9 cellular contexts compared by ENCODE assay signal in the genomic region with DNA sequence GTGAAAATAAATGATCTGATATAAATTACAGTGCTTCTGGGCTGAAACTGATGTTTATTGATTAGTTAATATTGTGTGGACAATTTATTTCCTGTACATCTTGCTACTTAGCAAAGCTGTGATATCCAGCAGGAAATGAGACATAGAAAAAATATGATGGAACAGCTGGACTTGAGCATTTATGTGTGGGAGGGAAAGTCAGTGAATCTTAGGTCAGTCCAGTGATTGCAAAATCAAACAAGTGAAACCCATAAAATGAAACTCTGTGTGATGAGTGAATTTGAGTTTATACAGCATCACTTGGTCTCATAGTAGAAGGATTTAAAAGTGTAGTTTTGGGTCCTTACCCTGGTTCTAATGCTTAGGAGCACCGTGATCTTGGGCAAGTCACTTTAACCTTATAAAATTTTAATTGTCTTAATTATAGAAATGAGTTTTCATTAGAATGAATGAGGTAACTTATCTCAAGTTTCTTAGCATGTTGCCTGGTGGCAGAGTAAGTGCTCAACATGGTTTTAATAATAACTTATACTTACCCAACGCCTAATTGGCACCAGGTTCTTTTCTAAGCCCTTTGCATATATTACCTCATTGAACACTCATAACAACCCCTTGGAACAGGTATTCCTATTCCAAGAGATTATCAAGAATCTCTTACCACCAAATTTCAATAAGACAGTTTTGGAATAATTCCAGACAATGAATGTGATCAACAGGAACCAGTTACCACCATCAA.
DNase-seq lines count a peak whose midpoint lies in the region.
"Had no signal": no experiment of that assay in that cellular context is flagged by ENCODE, and none has a peak within 500 bp of the region (broad histone marks: within the 10 kb centered on the region; RNA-seq: fewer than 3 reads in every experiment).

No MANE protein-coding gene starts in this region.

- peak; percentile 5 for DNase-seq in DMS 273 (lab: John Stamatoyannopoulos, UW; ENCODE audit: unreplicated experiment)
- no peak for DNase-seq in DMS 273 treated with DMSO at 0.1 percent for 48 hours (lab: John Stamatoyannopoulos, UW)
- DNase-seq in amniotic epithelial cell (ENCODE audit: low read depth): peak; percentile 97
- peak; percentile 47 for DNase-seq in glomerular visceral epithelial cell (ENCODE audit: extremely low spot score)
- DNase-seq in smooth muscle cell of the brain vasculature (ENCODE audit: low read depth, low spot score): peak; percentile 32
- no peak for DNase-seq in GM19238 (ENCODE audit: insufficient read length, low spot score)
- no peak for DNase-seq in HuH-7 (ENCODE audit: low spot score)
- no peak for DNase-seq in NCI-H2227 treated with DMSO at 0.1 percent for 48 hours (lab: John Stamatoyannopoulos, UW)
- DNase-seq: small intestine had no signal

Comparison
In these comparisons a context has a peak if more than half of its experiments do, and no peak if none do; other contexts are left out.
1. DNase-seq: peak in DMS 273 (single experiment), amniotic epithelial cell (single experiment), glomerular visceral epithelial cell (single experiment) and smooth muscle cell of the brain vasculature (single experiment); none in DMS 273 treated with DMSO at 0.1 percent for 48 hours (single experiment), GM19238 (single experiment), HuH-7 (single experiment) and NCI-H2227 treated with DMSO at 0.1 percent for 48 hours (single experiment).